Comparison of ENCODE assay signal across 1 cellular context in the genomic region with DNA sequence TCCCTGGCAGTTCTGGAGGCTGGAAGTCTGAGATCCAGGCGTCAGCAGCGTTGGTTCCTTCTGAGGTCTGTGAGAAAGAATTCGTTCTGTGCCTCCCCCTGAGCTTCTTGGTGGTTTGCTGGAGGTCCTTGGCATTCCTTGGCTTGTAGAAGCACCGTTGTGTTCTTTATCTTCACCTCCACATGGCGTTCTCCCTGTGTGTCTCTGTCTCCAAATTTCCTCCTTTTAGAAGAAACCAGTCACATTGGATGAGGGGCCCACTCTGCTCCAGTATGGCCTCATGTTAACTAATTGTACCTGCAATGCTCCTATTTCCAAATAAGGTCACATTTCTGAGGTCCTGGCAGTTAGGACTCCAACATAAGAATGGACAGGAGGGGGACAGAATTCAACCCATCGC.
TF ChIP-seq lines count a peak whose summit lies in the region.

No MANE protein-coding gene starts in this region.

TF ChIP-seq in HCT116, 20 proteins besides CTCF, POLR2A, EP300 and RAD21 (continued from another document):
- TF ChIP-seq REST (IDR thresholded peaks at IDR 0.05; ENCODE audit: low read depth) = no peak
- no peak for TF ChIP-seq EZH2phosphoT487 (IDR thresholded peaks at IDR 0.05; ENCODE audit: borderline replicate concordance)
- TF ChIP-seq SRF (IDR thresholded peaks at IDR 0.05; ENCODE audit: low read depth) = no peak
- no peak for TF ChIP-seq EZH2 (IDR thresholded peaks at IDR 0.05)
- TF ChIP-seq SP1 (IDR thresholded peaks at IDR 0.05; ENCODE audit: low read depth) = no peak
